In genomic region chr1:54714881-54715492, GRCh38 we compare ENCODE assay signal across 8 cellular contexts. TPM values are rescaled to one million over a fixed set of nuclear protein-coding genes. Genes with fewer than 3 reads are reported as not detected.
DNase-seq lines count a peak whose midpoint lies in the region; ATAC-seq and TF ChIP-seq lines count a peak whose summit lies in the region.

No MANE protein-coding gene starts in this region.

- H3K36me3 ChIP-seq in ES-I3 (ENCODE audit: insufficient read depth, low read length) (peaks cover 5% of the 10 kb centered on the region; the same call in 1 of the 2 replicates), cardiac muscle cell (peaks cover 8% of the 10 kb centered on the region), rectal smooth muscle tissue (ENCODE audit: control insufficient read depth, insufficient read depth, low read length) (peaks cover 7% of the 10 kb centered on the region)

- no peak for TF ChIP-seq CTCF in VCaP (conservative IDR thresholded peaks at IDR 0.05)
- no peak for TF ChIP-seq CTCF in cardiac muscle cell (IDR thresholded peaks at IDR 0.05; ENCODE audit: low read depth, low read length)

- no peak for ATAC-seq in GM18498 (IDR thresholded peaks at IDR 0.05; ENCODE audit: unreplicated experiment)
- no peak for ATAC-seq in HG03571 (IDR thresholded peaks at IDR 0.05; ENCODE audit: unreplicated experiment)

- H3K9ac ChIP-seq in ES-I3 (ENCODE audit: low read depth, low read length) = peak overlapping the region; percentile 95
- H3K9ac ChIP-seq in rectal smooth muscle tissue (ENCODE audit: low read length) = peak overlapping the region; percentile 41

- DNase-seq in cardiac muscle cell (ENCODE audit: low read depth in 1 of 2, low spot score in 1 of 2) = no peak
- no peak for DNase-seq in NCI-H2107 treated with DMSO at 0.1 percent for 48 hours (lab: John Stamatoyannopoulos, UW; ENCODE audit: unreplicated experiment)
- no peak for DNase-seq in cerebellar nuclear complex (lab: John Stamatoyannopoulos, UW)

- H3K4me3 ChIP-seq in cardiac muscle cell = peak overlapping the region; percentile 92
- peak overlapping the region; percentile 98 for H3K4me3 ChIP-seq in rectal smooth muscle tissue (ENCODE audit: low read length)

- H3K27ac ChIP-seq in VCaP (peak overlapping the region; percentile 78), cardiac muscle cell (no peak overlapping the region), rectal smooth muscle tissue (ENCODE audit: low read depth, low read length) (peak overlapping the region; percentile 71)

- H3K9me3 ChIP-seq in ES-I3 (ENCODE audit: control insufficient read depth, insufficient read depth, low read length) = no peaks in the 10 kb centered on the region
- no peaks in the 10 kb centered on the region for H3K9me3 ChIP-seq in cardiac muscle cell (ENCODE audit: low read depth)

- no peaks in the 10 kb centered on the region for H3K27me3 ChIP-seq in cardiac muscle cell
- H3K27me3 ChIP-seq in rectal smooth muscle tissue (ENCODE audit: control insufficient read depth, insufficient read depth, low read length) = no peaks in the 10 kb centered on the region

- H3K4me1 ChIP-seq in ES-I3 (ENCODE audit: insufficient read depth, low read length) (peaks cover 2% of the 10 kb centered on the region; the same call in 1 of the 2 replicates), cardiac muscle cell (ENCODE audit: low read depth) (peaks cover 4% of the 10 kb centered on the region), rectal smooth muscle tissue (ENCODE audit: control insufficient read depth, insufficient read depth, low read length) (peaks cover 6% of the 10 kb centered on the region)

RNA-seq across cellular contexts. Expression of gene TTC4, which starts 0.7 kb away (rescaled TPM):
- 19.8 and 20.5 TPM in 2 replicates for total RNA-seq in cardiac muscle cell
- polyA plus RNA-seq in cardiac muscle cell = 23.5 and 26.0 TPM in 2 replicates

RNA-seq across cellular contexts. Expression of gene PARS2, which starts 49.3 kb away (rescaled TPM):
- total RNA-seq in cardiac muscle cell = 11.9 and 12.0 TPM in 2 replicates
- polyA plus RNA-seq in cardiac muscle cell = 15.5 and 17.7 TPM in 2 replicates
